In genomic region chr2:120825370-120826259, GRCh38 we compare ENCODE assay signal across 11 cellular contexts.
A peak's percentile ranks its signal among the peaks of the same experiment; 100 is the strongest.
DNase-seq lines count a peak whose midpoint lies in the region; ATAC-seq, FAIRE-seq and TF ChIP-seq lines count a peak whose summit lies in the region.
"Had no signal": no experiment of that assay in that cellular context is flagged by ENCODE, and none has a peak within 500 bp of the region (broad histone marks: within the 10 kb centered on the region; RNA-seq: fewer than 3 reads in every experiment).

No MANE protein-coding gene starts in this region.

- no peak for ATAC-seq in HG03135 (IDR thresholded peaks at IDR 0.05; ENCODE audit: unreplicated experiment)

- DNase-seq in NCI-H524 (lab: John Stamatoyannopoulos, UW) (peak; percentile 24 to 47), NCI-H524 treated with DMSO at 0.1 percent for 48 hours (lab: John Stamatoyannopoulos, UW) (no peak), brain microvascular endothelial cell (peak; percentile 54), kidney (peak; percentile 84), superior temporal gyrus (ENCODE audit: extremely low spot score) (peak; percentile 91), GM13977 (ENCODE audit: low spot score) (no peak), UCSD-AML1 (lab: John Stamatoyannopoulos, UW; ENCODE audit: unreplicated experiment) (no peak)
- DNase-seq: effector CD4-positive, alpha-beta T cell; right lobe of liver had no signal

- TF ChIP-seq CTCF in brain microvascular endothelial cell (IDR thresholded peaks at IDR 0.05; ENCODE audit: low read depth, low read length, missing control alignments) (no peak), kidney (IDR thresholded peaks at IDR 0.05; ENCODE audit: borderline replicate concordance, extremely low read depth, insufficient read depth) (no peak), GM13977 (IDR thresholded peaks at IDR 0.05; ENCODE audit: extremely low read depth, insufficient read depth, missing control alignments) (no peak)

- no peaks in the 10 kb centered on the region for H3K27me3 ChIP-seq in brain microvascular endothelial cell (replicated peaks)
- H3K27me3 ChIP-seq: right lobe of liver, tibial artery had no signal

- H3K4me3 ChIP-seq in brain microvascular endothelial cell (ENCODE audit: low read depth, low read length) (no peak overlapping the region), kidney (ENCODE audit: low read length in 2 of 2) (no peak overlapping the region)
- H3K4me3 ChIP-seq: right lobe of liver, tibial artery had no signal

- peaks cover 0 to 9% of the 10 kb centered on the region in 2 donors for H3K4me1 ChIP-seq in kidney (ENCODE audit: control insufficient read depth in 1 of 2, insufficient read depth in 1 of 2, low read depth in 1 of 2, low read length in 2 of 2)
- H3K4me1 ChIP-seq: right lobe of liver had no signal

- in situ Hi-C loops in brain microvascular endothelial cell (cut with HindIII; ENCODE audit: low pct_ligation_motif_present, low sequenced_read_pairs), result no loop called here
- in situ Hi-C loops in GM13977 (cut with MboI; ENCODE audit: low pct_unique_long_range_greater_than_20kb, low sequenced_read_pairs, unreplicated experiment), result no loop called here

- H3K27ac ChIP-seq in brain microvascular endothelial cell, result no peak overlapping the region
- H3K27ac ChIP-seq in kidney (ENCODE audit: low read depth in 2 of 2, low read length in 2 of 2), result no peak overlapping the region
- H3K27ac ChIP-seq: right lobe of liver, tibial artery had no signal

- H3K36me3 ChIP-seq in brain microvascular endothelial cell (replicated peaks), result no peaks in the 10 kb centered on the region
- H3K36me3 ChIP-seq in kidney (ENCODE audit: control insufficient read depth in 1 of 2, insufficient read depth in 2 of 2, low read length in 2 of 2), result no peaks in the 10 kb centered on the region
- H3K36me3 ChIP-seq: right lobe of liver, tibial artery had no signal

- H3K9ac ChIP-seq in kidney (ENCODE audit: low read length in 2 of 2), result no peak overlapping the region

- intact Hi-C loops in kidney (cut with DNase I), result no loop called here

- FAIRE-seq in kidney (lab: Jason Lieb, UNC), result no peak

- H3K9me3 ChIP-seq in kidney (ENCODE audit: control insufficient read depth in 1 of 2, low read length in 2 of 2), result no peaks in the 10 kb centered on the region
- H3K9me3 ChIP-seq: right lobe of liver, tibial artery had no signal

Comparison
In these comparisons a context has a peak if more than half of its experiments do, and no peak if none do; other contexts are left out.
1. DNase-seq: peak in NCI-H524 (2 of 2), brain microvascular endothelial cell (single experiment), kidney (single experiment) and superior temporal gyrus (single experiment); none in NCI-H524 treated with DMSO at 0.1 percent for 48 hours (single experiment), GM13977 (single experiment) and UCSD-AML1 (single experiment).